Comparison of ENCODE assay signal across 1 cellular context in the genomic region with DNA sequence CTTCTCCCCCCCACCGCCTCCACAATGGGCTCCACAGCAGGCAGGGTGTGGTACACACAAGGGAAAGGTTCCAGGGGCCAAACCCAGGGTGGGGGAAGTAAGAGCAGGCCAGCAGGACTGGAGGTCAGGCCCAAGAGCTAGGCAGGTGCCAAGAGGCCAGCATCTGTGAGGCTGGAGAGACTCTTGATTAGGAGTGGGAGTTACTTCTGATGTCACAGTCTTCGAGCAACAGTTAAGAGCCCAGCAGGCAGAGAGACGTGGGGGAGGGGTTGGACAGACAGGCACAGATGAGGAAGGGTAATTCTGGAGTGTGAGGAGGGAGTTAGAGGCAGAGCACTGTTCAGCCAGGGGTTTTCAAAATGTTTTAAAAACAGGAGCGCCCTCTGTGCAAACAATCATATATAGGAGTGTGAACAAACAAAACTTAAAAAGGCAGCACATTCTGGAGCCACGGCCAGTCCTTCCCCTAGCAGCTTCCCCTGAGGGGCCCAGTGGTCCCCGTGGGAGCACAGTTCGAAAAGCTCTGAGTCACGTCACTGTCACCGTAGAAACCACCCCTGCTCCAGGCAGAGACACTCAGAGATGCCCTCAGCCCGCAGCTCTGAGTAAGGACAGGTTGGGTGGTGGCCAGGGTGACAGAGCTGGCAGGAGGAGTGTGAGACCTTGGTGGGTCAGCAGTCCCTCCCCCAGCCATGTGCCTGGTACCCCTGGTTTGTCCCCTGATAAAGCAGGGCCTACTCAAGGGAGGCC.
TF ChIP-seq lines count a peak whose summit lies in the region.

No MANE protein-coding gene starts in this region.

TF ChIP-seq in K562, 482 proteins besides CTCF, POLR2A, EP300 and RAD21 (continued from another document and continues in another):
- TF ChIP-seq NONO (IDR thresholded peaks at IDR 0.05; ENCODE audit: low read depth in 2 of 2, low read length in 1 of 2) (no peak), ZNF76 (CRISPR knock-in tag; IDR thresholded peaks at IDR 0.05; ENCODE audit: borderline replicate concordance) (no peak), SMARCE1 (IDR thresholded peaks at IDR 0.05) (peak; percentile 56; the same call in 1 of the 2 replicates), MAFG (tag; conservative IDR thresholded peaks at IDR 0.05) (no peak), HIVEP1 (CRISPR knock-in tag; IDR thresholded peaks at IDR 0.05) (no peak), PTBP1 (IDR thresholded peaks at IDR 0.05; ENCODE audit: low read depth, low read length) (no peak), NCOR1 (IDR thresholded peaks at IDR 0.05) (no peak; the same call in 1 of the 2 replicates), RFX7 (CRISPR knock-in tag; IDR thresholded peaks at IDR 0.05) (no peak), ETV1 (tag; conservative IDR thresholded peaks at IDR 0.05; ENCODE audit: low read depth) (no peak), GABPA (tag; conservative IDR thresholded peaks at IDR 0.05; ENCODE audit: low read depth) (no peak), GTF2E2 (tag; IDR thresholded peaks at IDR 0.05) (no peak), CEBPB (tag; IDR thresholded peaks at IDR 0.05) (peak; percentile 56), SAP30 (IDR thresholded peaks at IDR 0.05; ENCODE audit: borderline replicate concordance, insufficient read depth, low read depth, low read length, poor library complexity, severe bottlenecking) (no peak), ZNF79 (CRISPR knock-in tag; IDR thresholded peaks at IDR 0.05; ENCODE audit: low read depth) (no peak), KLF1 (tag; IDR thresholded peaks at IDR 0.05) (no peak), SAFB (IDR thresholded peaks at IDR 0.05; ENCODE audit: borderline replicate concordance, low read depth, low read length) (no peak), RBM17 (IDR thresholded peaks at IDR 0.05; ENCODE audit: borderline replicate concordance, low read depth, low read length) (no peak), ZNF77 (CRISPR knock-in tag; IDR thresholded peaks at IDR 0.05) (no peak), POLR3G (IDR thresholded peaks at IDR 0.05; ENCODE audit: extremely low read depth, insufficient read length, insufficient replicate concordance) (no peak), ILK (tag; IDR thresholded peaks at IDR 0.05; ENCODE audit: borderline replicate concordance, low read depth) (no peak), FIP1L1 (IDR thresholded peaks at IDR 0.05; ENCODE audit: low read depth, low read length, poor library complexity, severe bottlenecking) (no peak), ZNF785 (CRISPR knock-in tag; IDR thresholded peaks at IDR 0.05) (no peak), TAF1 (IDR thresholded peaks at IDR 0.05; ENCODE audit: control insufficient read depth, extremely low read depth, insufficient read depth, low read length, severe bottlenecking) (no peak), EHMT2 (IDR thresholded peaks at IDR 0.05) (no peak), NUFIP1 (IDR thresholded peaks at IDR 0.05; ENCODE audit: partially characterized antibody) (no peak), ZFP30 (CRISPR knock-in tag; IDR thresholded peaks at IDR 0.05; ENCODE audit: borderline replicate concordance) (no peak), PTRF (tag; IDR thresholded peaks at IDR 0.05) (no peak), OTX1 (CRISPR knock-in tag; IDR thresholded peaks at IDR 0.05) (no peak), ETV5 (CRISPR knock-in tag; IDR thresholded peaks at IDR 0.05; ENCODE audit: low read depth) (no peak), CAMTA2 (CRISPR knock-in tag; conservative IDR thresholded peaks at IDR 0.05) (no peak), IFI16 (CRISPR knock-in tag; IDR thresholded peaks at IDR 0.05) (no peak), ZC3H4 (CRISPR knock-in tag; IDR thresholded peaks at IDR 0.05; ENCODE audit: borderline replicate concordance) (no peak)
- TF ChIP-seq, protein P1, sequence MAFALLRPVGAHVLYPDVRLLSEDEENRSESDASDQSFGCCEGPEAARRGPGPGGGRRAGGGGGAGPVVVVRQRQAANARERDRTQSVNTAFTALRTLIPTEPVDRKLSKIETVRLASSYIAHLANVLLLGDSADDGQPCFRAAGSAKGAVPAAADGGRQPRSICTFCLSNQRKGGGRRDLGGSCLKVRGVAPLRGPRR (CRISPR knock-in tag; IDR thresholded peaks at IDR 0.05): no peak
- TF ChIP-seq, protein P2, sequence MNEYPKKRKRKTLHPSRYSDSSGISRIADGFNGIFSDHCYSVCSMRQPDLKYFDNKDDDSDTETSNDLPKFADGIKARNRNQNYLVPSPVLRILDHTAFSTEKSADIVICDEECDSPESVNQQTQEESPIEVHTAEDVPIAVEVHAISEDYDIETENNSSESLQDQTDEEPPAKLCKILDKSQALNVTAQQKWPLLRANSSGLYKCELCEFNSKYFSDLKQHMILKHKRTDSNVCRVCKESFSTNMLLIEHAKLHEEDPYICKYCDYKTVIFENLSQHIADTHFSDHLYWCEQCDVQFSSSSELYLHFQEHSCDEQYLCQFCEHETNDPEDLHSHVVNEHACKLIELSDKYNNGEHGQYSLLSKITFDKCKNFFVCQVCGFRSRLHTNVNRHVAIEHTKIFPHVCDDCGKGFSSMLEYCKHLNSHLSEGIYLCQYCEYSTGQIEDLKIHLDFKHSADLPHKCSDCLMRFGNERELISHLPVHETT (CRISPR knock-in tag; conservative IDR thresholded peaks at IDR 0.05 in 1 of 2, IDR thresholded peaks at IDR 0.05 in 1 of 2): no peak
- TF ChIP-seq, protein P3, sequence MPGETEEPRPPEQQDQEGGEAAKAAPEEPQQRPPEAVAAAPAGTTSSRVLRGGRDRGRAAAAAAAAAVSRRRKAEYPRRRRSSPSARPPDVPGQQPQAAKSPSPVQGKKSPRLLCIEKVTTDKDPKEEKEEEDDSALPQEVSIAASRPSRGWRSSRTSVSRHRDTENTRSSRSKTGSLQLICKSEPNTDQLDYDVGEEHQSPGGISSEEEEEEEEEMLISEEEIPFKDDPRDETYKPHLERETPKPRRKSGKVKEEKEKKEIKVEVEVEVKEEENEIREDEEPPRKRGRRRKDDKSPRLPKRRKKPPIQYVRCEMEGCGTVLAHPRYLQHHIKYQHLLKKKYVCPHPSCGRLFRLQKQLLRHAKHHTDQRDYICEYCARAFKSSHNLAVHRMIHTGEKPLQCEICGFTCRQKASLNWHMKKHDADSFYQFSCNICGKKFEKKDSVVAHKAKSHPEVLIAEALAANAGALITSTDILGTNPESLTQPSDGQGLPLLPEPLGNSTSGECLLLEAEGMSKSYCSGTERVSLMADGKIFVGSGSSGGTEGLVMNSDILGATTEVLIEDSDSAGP (CRISPR knock-in tag; IDR thresholded peaks at IDR 0.05): no peak
- TF ChIP-seq, protein P4, sequence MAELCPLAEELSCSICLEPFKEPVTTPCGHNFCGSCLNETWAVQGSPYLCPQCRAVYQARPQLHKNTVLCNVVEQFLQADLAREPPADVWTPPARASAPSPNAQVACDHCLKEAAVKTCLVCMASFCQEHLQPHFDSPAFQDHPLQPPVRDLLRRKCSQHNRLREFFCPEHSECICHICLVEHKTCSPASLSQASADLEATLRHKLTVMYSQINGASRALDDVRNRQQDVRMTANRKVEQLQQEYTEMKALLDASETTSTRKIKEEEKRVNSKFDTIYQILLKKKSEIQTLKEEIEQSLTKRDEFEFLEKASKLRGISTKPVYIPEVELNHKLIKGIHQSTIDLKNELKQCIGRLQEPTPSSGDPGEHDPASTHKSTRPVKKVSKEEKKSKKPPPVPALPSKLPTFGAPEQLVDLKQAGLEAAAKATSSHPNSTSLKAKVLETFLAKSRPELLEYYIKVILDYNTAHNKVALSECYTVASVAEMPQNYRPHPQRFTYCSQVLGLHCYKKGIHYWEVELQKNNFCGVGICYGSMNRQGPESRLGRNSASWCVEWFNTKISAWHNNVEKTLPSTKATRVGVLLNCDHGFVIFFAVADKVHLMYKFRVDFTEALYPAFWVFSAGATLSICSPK (IDR thresholded peaks at IDR 0.05; ENCODE audit: borderline replicate concordance): no peak
- TF ChIP-seq, protein P5, sequence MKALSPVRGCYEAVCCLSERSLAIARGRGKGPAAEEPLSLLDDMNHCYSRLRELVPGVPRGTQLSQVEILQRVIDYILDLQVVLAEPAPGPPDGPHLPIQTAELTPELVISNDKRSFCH (CRISPR knock-in tag; IDR thresholded peaks at IDR 0.05): no peak
- TF ChIP-seq, protein P5 (tag; IDR thresholded peaks at IDR 0.05): no peak
- TF ChIP-seq, protein P6, sequence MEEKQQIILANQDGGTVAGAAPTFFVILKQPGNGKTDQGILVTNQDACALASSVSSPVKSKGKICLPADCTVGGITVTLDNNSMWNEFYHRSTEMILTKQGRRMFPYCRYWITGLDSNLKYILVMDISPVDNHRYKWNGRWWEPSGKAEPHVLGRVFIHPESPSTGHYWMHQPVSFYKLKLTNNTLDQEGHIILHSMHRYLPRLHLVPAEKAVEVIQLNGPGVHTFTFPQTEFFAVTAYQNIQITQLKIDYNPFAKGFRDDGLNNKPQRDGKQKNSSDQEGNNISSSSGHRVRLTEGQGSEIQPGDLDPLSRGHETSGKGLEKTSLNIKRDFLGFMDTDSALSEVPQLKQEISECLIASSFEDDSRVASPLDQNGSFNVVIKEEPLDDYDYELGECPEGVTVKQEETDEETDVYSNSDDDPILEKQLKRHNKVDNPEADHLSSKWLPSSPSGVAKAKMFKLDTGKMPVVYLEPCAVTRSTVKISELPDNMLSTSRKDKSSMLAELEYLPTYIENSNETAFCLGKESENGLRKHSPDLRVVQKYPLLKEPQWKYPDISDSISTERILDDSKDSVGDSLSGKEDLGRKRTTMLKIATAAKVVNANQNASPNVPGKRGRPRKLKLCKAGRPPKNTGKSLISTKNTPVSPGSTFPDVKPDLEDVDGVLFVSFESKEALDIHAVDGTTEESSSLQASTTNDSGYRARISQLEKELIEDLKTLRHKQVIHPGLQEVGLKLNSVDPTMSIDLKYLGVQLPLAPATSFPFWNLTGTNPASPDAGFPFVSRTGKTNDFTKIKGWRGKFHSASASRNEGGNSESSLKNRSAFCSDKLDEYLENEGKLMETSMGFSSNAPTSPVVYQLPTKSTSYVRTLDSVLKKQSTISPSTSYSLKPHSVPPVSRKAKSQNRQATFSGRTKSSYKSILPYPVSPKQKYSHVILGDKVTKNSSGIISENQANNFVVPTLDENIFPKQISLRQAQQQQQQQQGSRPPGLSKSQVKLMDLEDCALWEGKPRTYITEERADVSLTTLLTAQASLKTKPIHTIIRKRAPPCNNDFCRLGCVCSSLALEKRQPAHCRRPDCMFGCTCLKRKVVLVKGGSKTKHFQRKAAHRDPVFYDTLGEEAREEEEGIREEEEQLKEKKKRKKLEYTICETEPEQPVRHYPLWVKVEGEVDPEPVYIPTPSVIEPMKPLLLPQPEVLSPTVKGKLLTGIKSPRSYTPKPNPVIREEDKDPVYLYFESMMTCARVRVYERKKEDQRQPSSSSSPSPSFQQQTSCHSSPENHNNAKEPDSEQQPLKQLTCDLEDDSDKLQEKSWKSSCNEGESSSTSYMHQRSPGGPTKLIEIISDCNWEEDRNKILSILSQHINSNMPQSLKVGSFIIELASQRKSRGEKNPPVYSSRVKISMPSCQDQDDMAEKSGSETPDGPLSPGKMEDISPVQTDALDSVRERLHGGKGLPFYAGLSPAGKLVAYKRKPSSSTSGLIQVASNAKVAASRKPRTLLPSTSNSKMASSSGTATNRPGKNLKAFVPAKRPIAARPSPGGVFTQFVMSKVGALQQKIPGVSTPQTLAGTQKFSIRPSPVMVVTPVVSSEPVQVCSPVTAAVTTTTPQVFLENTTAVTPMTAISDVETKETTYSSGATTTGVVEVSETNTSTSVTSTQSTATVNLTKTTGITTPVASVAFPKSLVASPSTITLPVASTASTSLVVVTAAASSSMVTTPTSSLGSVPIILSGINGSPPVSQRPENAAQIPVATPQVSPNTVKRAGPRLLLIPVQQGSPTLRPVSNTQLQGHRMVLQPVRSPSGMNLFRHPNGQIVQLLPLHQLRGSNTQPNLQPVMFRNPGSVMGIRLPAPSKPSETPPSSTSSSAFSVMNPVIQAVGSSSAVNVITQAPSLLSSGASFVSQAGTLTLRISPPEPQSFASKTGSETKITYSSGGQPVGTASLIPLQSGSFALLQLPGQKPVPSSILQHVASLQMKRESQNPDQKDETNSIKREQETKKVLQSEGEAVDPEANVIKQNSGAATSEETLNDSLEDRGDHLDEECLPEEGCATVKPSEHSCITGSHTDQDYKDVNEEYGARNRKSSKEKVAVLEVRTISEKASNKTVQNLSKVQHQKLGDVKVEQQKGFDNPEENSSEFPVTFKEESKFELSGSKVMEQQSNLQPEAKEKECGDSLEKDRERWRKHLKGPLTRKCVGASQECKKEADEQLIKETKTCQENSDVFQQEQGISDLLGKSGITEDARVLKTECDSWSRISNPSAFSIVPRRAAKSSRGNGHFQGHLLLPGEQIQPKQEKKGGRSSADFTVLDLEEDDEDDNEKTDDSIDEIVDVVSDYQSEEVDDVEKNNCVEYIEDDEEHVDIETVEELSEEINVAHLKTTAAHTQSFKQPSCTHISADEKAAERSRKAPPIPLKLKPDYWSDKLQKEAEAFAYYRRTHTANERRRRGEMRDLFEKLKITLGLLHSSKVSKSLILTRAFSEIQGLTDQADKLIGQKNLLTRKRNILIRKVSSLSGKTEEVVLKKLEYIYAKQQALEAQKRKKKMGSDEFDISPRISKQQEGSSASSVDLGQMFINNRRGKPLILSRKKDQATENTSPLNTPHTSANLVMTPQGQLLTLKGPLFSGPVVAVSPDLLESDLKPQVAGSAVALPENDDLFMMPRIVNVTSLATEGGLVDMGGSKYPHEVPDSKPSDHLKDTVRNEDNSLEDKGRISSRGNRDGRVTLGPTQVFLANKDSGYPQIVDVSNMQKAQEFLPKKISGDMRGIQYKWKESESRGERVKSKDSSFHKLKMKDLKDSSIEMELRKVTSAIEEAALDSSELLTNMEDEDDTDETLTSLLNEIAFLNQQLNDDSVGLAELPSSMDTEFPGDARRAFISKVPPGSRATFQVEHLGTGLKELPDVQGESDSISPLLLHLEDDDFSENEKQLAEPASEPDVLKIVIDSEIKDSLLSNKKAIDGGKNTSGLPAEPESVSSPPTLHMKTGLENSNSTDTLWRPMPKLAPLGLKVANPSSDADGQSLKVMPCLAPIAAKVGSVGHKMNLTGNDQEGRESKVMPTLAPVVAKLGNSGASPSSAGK (IDR thresholded peaks at IDR 0.05): no peak
- TF ChIP-seq, protein P7, sequence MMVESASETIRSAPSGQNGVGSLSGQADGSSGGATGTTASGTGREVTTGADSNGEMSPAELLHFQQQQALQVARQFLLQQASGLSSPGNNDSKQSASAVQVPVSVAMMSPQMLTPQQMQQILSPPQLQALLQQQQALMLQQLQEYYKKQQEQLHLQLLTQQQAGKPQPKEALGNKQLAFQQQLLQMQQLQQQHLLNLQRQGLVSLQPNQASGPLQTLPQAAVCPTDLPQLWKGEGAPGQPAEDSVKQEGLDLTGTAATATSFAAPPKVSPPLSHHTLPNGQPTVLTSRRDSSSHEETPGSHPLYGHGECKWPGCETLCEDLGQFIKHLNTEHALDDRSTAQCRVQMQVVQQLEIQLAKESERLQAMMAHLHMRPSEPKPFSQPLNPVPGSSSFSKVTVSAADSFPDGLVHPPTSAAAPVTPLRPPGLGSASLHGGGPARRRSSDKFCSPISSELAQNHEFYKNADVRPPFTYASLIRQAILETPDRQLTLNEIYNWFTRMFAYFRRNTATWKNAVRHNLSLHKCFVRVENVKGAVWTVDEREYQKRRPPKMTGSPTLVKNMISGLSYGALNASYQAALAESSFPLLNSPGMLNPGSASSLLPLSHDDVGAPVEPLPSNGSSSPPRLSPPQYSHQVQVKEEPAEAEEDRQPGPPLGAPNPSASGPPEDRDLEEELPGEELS (CRISPR knock-in tag; IDR thresholded peaks at IDR 0.05; ENCODE audit: borderline replicate concordance): no peak; the same call in 1 of the 2 replicates
